ENCODE assay signal across 13 cellular contexts in genomic region chr19:50205681-50206138, GRCh38. TPM values are rescaled to one million over a fixed set of nuclear protein-coding genes. Genes with fewer than 3 reads are reported as not detected.
DNase-seq lines count a peak whose midpoint lies in the region; ATAC-seq and TF ChIP-seq lines count a peak whose summit lies in the region.
"Had no signal": no experiment of that assay in that cellular context is flagged by ENCODE, and none has a peak within 500 bp of the region (broad histone marks: within the 10 kb centered on the region; RNA-seq: fewer than 3 reads in every experiment).

No MANE protein-coding gene starts in this region.

- H3K36me3 ChIP-seq in body of pancreas (replicated peaks in 1 of 2; ENCODE audit: insufficient read depth in 1 of 2, low read depth in 2 of 2) = no peaks in the 10 kb centered on the region
- no peaks in the 10 kb centered on the region for H3K36me3 ChIP-seq in upper lobe of right lung
- H3K36me3 ChIP-seq: cardiac muscle cell had no signal

- H3K4me1 ChIP-seq in body of pancreas (peaks cover 34% of the 10 kb centered on the region), upper lobe of right lung (peaks cover 10% of the 10 kb centered on the region)

- H3K9me3 ChIP-seq in body of pancreas = no peaks in the 10 kb centered on the region
- no peaks in the 10 kb centered on the region for H3K9me3 ChIP-seq in upper lobe of right lung

- intact Hi-C loops in body of pancreas (cut with DNase I) (no loop called here), lower leg skin (cut with DNase I; ENCODE audit: low total_unique reads) (no loop called here), upper lobe of right lung (cut with DNase I) (no loop called here)

- TF ChIP-seq POLR2A in body of pancreas (IDR thresholded peaks at IDR 0.05) (peak in 2 of 3 donors; percentile 39 to 46), lower leg skin (IDR thresholded peaks at IDR 0.05) (no peak)

- DNase-seq in SIG-M5 treated with dmso at 0.1 percent for 504 hours (lab: John Stamatoyannopoulos, UW; ENCODE audit: unreplicated experiment) (peak; percentile 48), SIG-M5 (lab: John Stamatoyannopoulos, UW) (no peak), body of pancreas (peak; percentile 50 to 77 (median 70)), lower leg skin (ENCODE audit: low spot score in 2 of 2) (peak in 1 of 2 donors; percentile 19), upper lobe of right lung (peak; percentile 84), SW 1271 (lab: John Stamatoyannopoulos, UW) (no peak), amygdala (lab: John Stamatoyannopoulos, UW) (no peak)
- DNase-seq: ACHN, immature natural killer cell had no signal

- H3K27ac ChIP-seq in body of pancreas (peak overlapping the region; percentile 77 to 96 (median 90)), upper lobe of right lung (peak overlapping the region; percentile 83)
- H3K27ac ChIP-seq: cardiac muscle cell had no signal

- peak overlapping the region in 1 of 2 donors; percentile 13 for H3K4me3 ChIP-seq in body of pancreas
- H3K4me3 ChIP-seq in lower leg skin (ENCODE audit: low read depth, poor library complexity, severe bottlenecking) = peak overlapping the region; percentile 15
- H3K4me3 ChIP-seq in upper lobe of right lung = peak overlapping the region; percentile 37

- ATAC-seq in body of pancreas (peak; percentile 30), upper lobe of right lung (peak; percentile 74), HG02938 (IDR thresholded peaks at IDR 0.05; ENCODE audit: unreplicated experiment) (no peak)

- peak in 4 of 7 experiments; percentile 41 to 53 (median 45) for TF ChIP-seq CTCF in body of pancreas (IDR thresholded peaks at IDR 0.05)
- TF ChIP-seq CTCF in lower leg skin (IDR thresholded peaks at IDR 0.05) = no peak
- TF ChIP-seq CTCF in upper lobe of right lung (IDR thresholded peaks at IDR 0.05) = no peak

- no peaks in the 10 kb centered on the region for H3K27me3 ChIP-seq in body of pancreas
- peaks cover 33% of the 10 kb centered on the region for H3K27me3 ChIP-seq in upper lobe of right lung

- 0 to 7% methylated on average over 5 to 12 of the region's 12 CpGs for WGBS in body of pancreas, 2 donors
- WGBS in lower leg skin, 2 donors = 16 to 29% methylated on average over 11 to 12 of the region's 12 CpGs

RNA-seq across cellular contexts. Expression of gene MYH14, which starts 2.3 kb away (rescaled TPM):
- 10 to 100 TPM; 40.9 to 61.2 TPM for total RNA-seq in body of pancreas
- 100 to 1,000 TPM; 110 to 329 (median 202) TPM for total RNA-seq in lower leg skin
- 146 TPM for total RNA-seq in upper lobe of right lung

RNA-seq across cellular contexts. Expression of gene IZUMO2, which starts 42.6 kb away (rescaled TPM):
- total RNA-seq in body of pancreas (not detected), lower leg skin (not detected), upper lobe of right lung (not detected)
- total RNA-seq: cardiac muscle cell, SK-MEL-5, temporal lobe had no signal

Comparison
In these comparisons a context has a peak if more than half of its experiments do, and no peak if none do; other contexts are left out.
1. DNase-seq: peak in SIG-M5 treated with dmso at 0.1 percent for 504 hours (single experiment), body of pancreas (4 of 4) and upper lobe of right lung (single experiment); none in SIG-M5 (single experiment), SW 1271 (0 of 2) and amygdala (0 of 56).
2. CTCF ChIP-seq: peak in body of pancreas (4 of 7); none in lower leg skin (0 of 3) and upper lobe of right lung (single experiment).
3. POLR2A ChIP-seq: peak in body of pancreas (2 of 3); none in lower leg skin (0 of 2).